In the genomic region with DNA sequence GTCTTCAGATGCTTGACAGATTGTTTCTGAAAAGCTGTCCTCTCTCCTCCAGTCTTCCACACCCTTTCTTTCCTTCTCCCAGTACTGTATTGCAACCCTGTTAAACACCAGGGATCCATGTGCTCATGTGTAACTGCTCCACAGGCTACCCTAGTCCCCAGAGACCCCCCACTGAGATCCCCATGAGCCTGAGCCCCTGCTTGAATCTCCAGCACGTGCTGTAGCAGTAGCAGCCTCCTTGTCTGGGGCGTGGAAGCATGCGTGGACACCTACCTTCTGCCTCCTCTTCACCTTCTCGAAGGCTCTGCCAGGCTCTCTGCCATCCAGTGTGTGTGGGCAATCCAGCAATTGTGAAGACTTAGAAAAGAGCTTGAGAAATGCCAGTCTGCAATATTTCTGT, we compare ENCODE assay signal across 17 cellular contexts.
"Had no signal": no experiment of that assay in that cellular context is flagged by ENCODE, and none has a peak within 500 bp of the region (broad histone marks: within the 10 kb centered on the region; RNA-seq: fewer than 3 reads in every experiment).

No MANE protein-coding gene starts in this region.

- H3K27ac ChIP-seq: coronary artery, neutrophil, sigmoid colon, skin epidermis, stomach, uterus had no signal

- H3K27me3 ChIP-seq: heart left ventricle, neutrophil, sigmoid colon, stomach, uterus had no signal

- H3K4me3 ChIP-seq: coronary artery, heart left ventricle, mucosa of descending colon, sigmoid colon, skin epidermis, stomach, uterus had no signal

- DNase-seq: effector CD8-positive, alpha-beta T cell; heart left ventricle; hippocampal formation; kidney glomerular epithelial cell; mammary epithelial cell; mucosa of descending colon; naive thymus-derived CD8-positive, alpha-beta T cell; sigmoid colon; stimulated activated CD4-positive, alpha-beta T cell treated with anti-CD3 and anti-CD28 coated beads, Interleukin-12 subunit alpha, Interleukin-12 subunit beta, amount 100 ng/mL, for 4 hours; stimulated activated naive CD4-positive, alpha-beta T cell; stomach; substantia nigra; trophoblast cell; uterus had no signal

- H3K4me1 ChIP-seq: sigmoid colon, uterus had no signal

- H3K36me3 ChIP-seq: neutrophil, uterus had no signal

- H3K9me3 ChIP-seq: mucosa of descending colon, neutrophil, uterus had no signal

- H3K27me3 Mint-ChIP-seq: naive thymus-derived CD8-positive, alpha-beta T cell had no signal

- H3K27ac Mint-ChIP-seq: naive thymus-derived CD8-positive, alpha-beta T cell had no signal

- H3K4me3 Mint-ChIP-seq: naive thymus-derived CD8-positive, alpha-beta T cell had no signal
